17 cellular contexts compared by ENCODE assay signal in the genomic region with DNA sequence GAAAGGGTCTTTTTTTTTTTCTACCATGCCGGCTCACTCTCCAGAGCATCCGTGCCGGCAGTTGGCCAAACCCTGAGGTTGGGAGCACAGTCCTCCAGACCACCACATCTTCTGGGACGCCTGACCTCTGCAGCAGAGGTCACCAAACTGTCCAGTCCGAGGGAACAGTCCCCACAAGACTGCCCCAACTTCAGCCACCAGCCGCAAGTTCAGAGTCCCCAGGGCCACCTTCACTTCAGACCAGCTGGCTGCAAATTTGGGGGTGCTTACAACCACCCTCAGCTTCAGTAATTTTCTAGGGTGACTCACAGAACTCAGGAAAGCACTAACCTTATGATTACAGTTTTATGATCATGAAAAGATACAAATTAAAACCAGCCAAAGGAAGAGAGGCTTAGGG. TPM values are rescaled to one million over a fixed set of nuclear protein-coding genes. Genes with fewer than 3 reads are reported as not detected.
DNase-seq lines count a peak whose midpoint lies in the region; ATAC-seq and TF ChIP-seq lines count a peak whose summit lies in the region.
"Had no signal": no experiment of that assay in that cellular context is flagged by ENCODE, and none has a peak within 500 bp of the region (broad histone marks: within the 10 kb centered on the region; RNA-seq: fewer than 3 reads in every experiment).

No MANE protein-coding gene starts in this region.

- no peaks in the 10 kb centered on the region for H3K9me2 ChIP-seq in OCI-LY7 (ENCODE audit: insufficient read depth, low read length)

- no peaks in the 10 kb centered on the region for H4K20me1 ChIP-seq in OCI-LY7 (ENCODE audit: insufficient read depth, low read length)

- H3K4me3 Mint-ChIP-seq in activated CD8-positive, alpha-beta memory T cell treated with anti-CD3 and anti-CD28 coated beads, Interleukin-2, amount 10 ng/mL, durations not matched to agents 7 days and 5 days, result no peak overlapping the region
- H3K4me3 Mint-ChIP-seq: CD4-positive, CD25-positive, alpha-beta regulatory T cell; GM23338; H9 had no signal

- H3K9me3 ChIP-seq in OCI-LY7 (ENCODE audit: low read length), result 0 out of 2 replicates have a peak, but pooled peaks cover 6% of the 10 kb centered on the region

- CTCF ChIA-PET in activated CD8-positive, alpha-beta memory T cell treated with anti-CD3 and anti-CD28 coated beads, Interleukin-2, amount 10 ng/mL, durations not matched to agents 7 days and 5 days (lab: Charles Lee), result interaction anchor here (0.7 to 0.9 kb wide), 2 partner anchors 18 to 312 kb away, joined by 3 read pairs; no protein-coding TSS in a partner anchor
- CTCF ChIA-PET in OCI-LY7 (lab: Charles Lee; ENCODE audit: unreplicated experiment), result interaction anchor here (1.2 kb wide), 1 partner anchor 14 kb away, joined by 4 read pairs; no protein-coding TSS in a partner anchor

- peaks cover 24% of the 10 kb centered on the region for H3K27me3 Mint-ChIP-seq in activated CD8-positive, alpha-beta memory T cell treated with anti-CD3 and anti-CD28 coated beads, Interleukin-2, amount 10 ng/mL, durations not matched to agents 7 days and 5 days

- no peaks in the 10 kb centered on the region for H3K4me1 Mint-ChIP-seq in activated CD8-positive, alpha-beta memory T cell treated with anti-CD3 and anti-CD28 coated beads, Interleukin-2, amount 10 ng/mL, durations not matched to agents 7 days and 5 days

- POLR2A ChIA-PET in OCI-LY7 (lab: Charles Lee), result interaction anchor here (0.7 to 1.3 kb wide), 2 partner anchors 15 to 38 kb away, joined by 3 to 5 read pairs; no protein-coding TSS in a partner anchor

- H2BK15ac ChIP-seq in mesendoderm (replicated peaks; ENCODE audit: low read depth), result no peak overlapping the region

- no peaks in the 10 kb centered on the region for H3K9me3 Mint-ChIP-seq in activated CD8-positive, alpha-beta memory T cell treated with anti-CD3 and anti-CD28 coated beads, Interleukin-2, amount 10 ng/mL, durations not matched to agents 7 days and 5 days (ENCODE audit: low read depth)
- H3K9me3 Mint-ChIP-seq: GM23338, H9 had no signal

- BruUV-seq in OCI-LY7 (replicated peaks; lab: Mats Ljungman, UMichigan), result no TSS peak

- H2AK5ac ChIP-seq in mesendoderm (ENCODE audit: low read length), result no peak overlapping the region

- no peak overlapping the region for H3K9ac ChIP-seq in mesendoderm (ENCODE audit: low read length)

- H3K36me3 ChIP-seq in OCI-LY7 (ENCODE audit: insufficient read depth, low read length) (no peaks in the 10 kb centered on the region), mesendoderm (ENCODE audit: control insufficient read depth, insufficient read depth, low read length) (no peaks in the 10 kb centered on the region)

- ATAC-seq in activated CD8-positive, alpha-beta memory T cell treated with anti-CD3 and anti-CD28 coated beads, Interleukin-2, amount 10 ng/mL, durations not matched to agents 7 days and 5 days, result no peak
- ATAC-seq in activated CD4-positive, CD25-positive, alpha-beta regulatory T cell treated with anti-CD3 and anti-CD28 coated beads, Interleukin-2, amount 50 U/mL, for 24 hours, result no peak

- H3K36me3 Mint-ChIP-seq in activated CD8-positive, alpha-beta memory T cell treated with anti-CD3 and anti-CD28 coated beads, Interleukin-2, amount 10 ng/mL, durations not matched to agents 7 days and 5 days, result no peaks in the 10 kb centered on the region
- H3K36me3 Mint-ChIP-seq: CD4-positive, CD25-positive, alpha-beta regulatory T cell had no signal

- no CpG with 5 or more reads among the region's 6 CpGs for WGBS in mesendoderm (ENCODE audit: extremely low coverage, insufficient coverage, low lambda C conversion rate)

- H2BK120ac ChIP-seq in mesendoderm (ENCODE audit: low read depth, low read length), result no peak overlapping the region

- TF ChIP-seq CTCF in OCI-LY7 (conservative IDR thresholded peaks at IDR 0.05; ENCODE audit: low read length), result no peak
- no peak for TF ChIP-seq CTCF in coronary artery (IDR thresholded peaks at IDR 0.05)

- H4K8ac ChIP-seq in mesendoderm (ENCODE audit: low read depth, low read length), result no peak overlapping the region

- H3K4ac ChIP-seq in mesendoderm (ENCODE audit: low read depth, low read length), result peak overlapping the region; percentile 46

- peak overlapping the region; percentile 1 for H3K27ac ChIP-seq in OCI-LY7 (ENCODE audit: low read depth, low read length, poor library complexity, severe bottlenecking)
- no peak overlapping the region for H3K27ac ChIP-seq in coronary artery
- no peak overlapping the region for H3K27ac ChIP-seq in mesendoderm (ENCODE audit: low read depth, low read length)
- H3K27ac ChIP-seq: 22Rv1 had no signal

- no peaks in the 10 kb centered on the region for H3K79me2 ChIP-seq in OCI-LY7 (ENCODE audit: insufficient read depth, low read depth, low read length)
- no peaks in the 10 kb centered on the region for H3K79me2 ChIP-seq in mesendoderm (ENCODE audit: control insufficient read depth, insufficient read depth, low read length)

- peak overlapping the region; percentile 80; the same call in 1 of the 2 replicates for H2AFZ ChIP-seq in OCI-LY7 (ENCODE audit: low read length)
- H2AFZ ChIP-seq: GM23338 had no signal

- peak overlapping the region; percentile 10 for H2BK5ac ChIP-seq in mesendoderm (ENCODE audit: low read length)

- no peak overlapping the region for H3K18ac ChIP-seq in mesendoderm (ENCODE audit: low read length)

- H3K56ac ChIP-seq in mesendoderm (ENCODE audit: low read length), result peak overlapping the region; percentile 34

- intact Hi-C loops in OCI-LY7 (cut with micrococcal nuclease; ENCODE audit: unreplicated experiment), result loop anchor here (5.0 kb wide), 1 partner anchor 407 kb away; no protein-coding TSS in a partner anchor

- H3K23ac ChIP-seq in mesendoderm (ENCODE audit: low read length), result no peak overlapping the region

- H3K4me3 ChIP-seq in OCI-LY7 (ENCODE audit: low read depth, low read length, poor library complexity, severe bottlenecking) (no peak overlapping the region), coronary artery (no peak overlapping the region), mesendoderm (ENCODE audit: low read length) (no peak overlapping the region)
- H3K4me3 ChIP-seq: GM23338 had no signal

- no peaks in the 10 kb centered on the region for H3K27me3 ChIP-seq in mesendoderm (ENCODE audit: insufficient read depth, low read length, poor library complexity)

- no peak overlapping the region for H4K5ac ChIP-seq in mesendoderm (ENCODE audit: low read length)

- DNase-seq in activated CD8-positive, alpha-beta memory T cell treated with anti-CD3 and anti-CD28 coated beads, Interleukin-2, amount 10 ng/mL, durations not matched to agents 7 days and 5 days, result peak; percentile 21
- DNase-seq in activated CD8-positive, alpha-beta memory T cell treated with anti-CD3 and anti-CD28 coated beads, Interleukin-2, amount 50 U/mL, for 48 hours, result no peak
- no peak for DNase-seq in OCI-LY7 (ENCODE audit: low spot score)
- peak; percentile 54 for DNase-seq in coronary artery (ENCODE audit: low spot score)
- no peak for DNase-seq in mesendoderm
- no peak for DNase-seq in activated T-cell treated with anti-CD3 and anti-CD28 coated beads, Interleukin-2, amount 50 U/mL, for 1 hour
- DNase-seq in DMS114 treated with DMSO at 0.1 percent for 48 hours (lab: John Stamatoyannopoulos, UW; ENCODE audit: unreplicated experiment), result no peak
- DNase-seq: DMS79, H9 had no signal

- no peaks in the 10 kb centered on the region for H3K79me1 ChIP-seq in mesendoderm (ENCODE audit: low read length)

- peak overlapping the region; percentile 53 for H3K4me2 ChIP-seq in OCI-LY7 (ENCODE audit: low read length)
- no peak overlapping the region for H3K4me2 ChIP-seq in mesendoderm (ENCODE audit: low read length)
- H3K4me2 ChIP-seq: GM23338 had no signal

- H3K4me1 ChIP-seq in OCI-LY7 (ENCODE audit: insufficient read depth, low read length, poor library complexity, severe bottlenecking) (peaks cover 15% of the 10 kb centered on the region), mesendoderm (ENCODE audit: control insufficient read depth, low read depth, low read length) (peaks cover 3% of the 10 kb centered on the region)

- no peak overlapping the region for H3K27ac Mint-ChIP-seq in activated CD8-positive, alpha-beta memory T cell treated with anti-CD3 and anti-CD28 coated beads, Interleukin-2, amount 10 ng/mL, durations not matched to agents 7 days and 5 days
- H3K27ac Mint-ChIP-seq: CD4-positive, CD25-positive, alpha-beta regulatory T cell; GM23338; H9 had no signal

RNA-seq across cellular contexts. Expression of a gene that starts 28.9 kb away (rescaled TPM):
- total RNA-seq in activated CD8-positive, alpha-beta memory T cell treated with anti-CD3 and anti-CD28 coated beads, Interleukin-2, amount 10 ng/mL, durations not matched to agents 7 days and 5 days, result not detected
- not detected in 2 replicates for total RNA-seq in OCI-LY7 (2014; rRNA removed; shearing (Covaris generic))
- total RNA-seq in OCI-LY7 (2022), result not detected in 2 replicates
- 0.10 TPM for polyA plus RNA-seq in mesendoderm (2013, experiment 1 of 2)
- 0.10 TPM for polyA plus RNA-seq in mesendoderm (2013, experiment 2 of 2)
- total RNA-seq: A673; CD4-positive, CD25-positive, alpha-beta regulatory T cell; HT1080 had no signal
- polyA plus RNA-seq: BJ; CD4-positive, CD25-positive, alpha-beta regulatory T cell had no signal

RNA-seq across cellular contexts. Expression of a gene that starts 44.6 kb away (rescaled TPM):
- total RNA-seq in activated CD8-positive, alpha-beta memory T cell treated with anti-CD3 and anti-CD28 coated beads, Interleukin-2, amount 10 ng/mL, durations not matched to agents 7 days and 5 days, result under 1 TPM in 1 of 2 experiments, not detected in 1; 0.05 TPM
- total RNA-seq in OCI-LY7 (2014; rRNA removed; shearing (Covaris generic)), result not detected in 2 replicates
- total RNA-seq in OCI-LY7 (2022), result not detected in 2 replicates
- polyA plus RNA-seq in mesendoderm (2013, experiment 1 of 2), result not detected
- polyA plus RNA-seq in mesendoderm (2013, experiment 2 of 2), result under 0.01 TPM
- total RNA-seq: A673; CD4-positive, CD25-positive, alpha-beta regulatory T cell; G401; GM23338; H9; HT1080 had no signal
- polyA plus RNA-seq: BJ; CD4-positive, CD25-positive, alpha-beta regulatory T cell; GM23338 had no signal

Comparison
In these comparisons a context has a peak if more than half of its experiments do, and no peak if none do; other contexts are left out.
1. DNase-seq: peak in activated CD8-positive, alpha-beta memory T cell treated with anti-CD3 and anti-CD28 coated beads, Interleukin-2, amount 10 ng/mL, durations not matched to agents 7 days and 5 days (single experiment) and coronary artery (single experiment); none in activated CD8-positive, alpha-beta memory T cell treated with anti-CD3 and anti-CD28 coated beads, Interleukin-2, amount 50 U/mL, for 48 hours (single experiment), OCI-LY7 (single experiment), mesendoderm (single experiment), activated T-cell treated with anti-CD3 and anti-CD28 coated beads, Interleukin-2, amount 50 U/mL, for 1 hour (single experiment) and DMS114 treated with DMSO at 0.1 percent for 48 hours (single experiment).